11 cellular contexts compared by ENCODE assay signal in the genomic region with DNA sequence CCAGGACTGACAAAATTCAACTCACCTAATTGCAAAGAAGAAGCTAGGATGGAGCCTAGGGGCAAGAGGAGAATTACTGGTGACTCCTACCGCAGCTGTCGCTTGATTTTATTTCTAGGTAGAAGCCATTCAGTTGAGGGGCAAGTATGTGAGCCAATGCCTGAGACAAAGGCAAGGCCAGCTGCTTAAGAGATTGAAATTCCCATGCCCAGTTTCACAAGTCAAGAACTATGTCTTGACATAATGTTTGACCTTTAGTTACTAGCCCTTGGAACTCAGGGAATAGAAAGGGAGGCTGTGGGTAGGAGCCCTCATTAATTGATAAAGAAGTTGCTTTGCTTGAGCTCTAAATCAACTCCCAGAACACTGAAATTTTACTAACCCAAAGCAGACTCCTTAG.
"Had no signal": no experiment of that assay in that cellular context is flagged by ENCODE, and none has a peak within 500 bp of the region (broad histone marks: within the 10 kb centered on the region; RNA-seq: fewer than 3 reads in every experiment).

No MANE protein-coding gene starts in this region.

- H3K4me3 Mint-ChIP-seq: GM23338, H9, HFFc6 had no signal

- H3K27ac ChIP-seq: GM23248 had no signal

- ATAC-seq: GM23338, HCT116 had no signal

- H3K9me3 ChIP-seq: HAP-1 had no signal

- H3K9me3 Mint-ChIP-seq: GM23338, H9, HFFc6 had no signal

- H2AFZ ChIP-seq: GM23248, GM23338 had no signal

- H3K36me3 ChIP-seq: HAP-1 had no signal

- H3K4me2 ChIP-seq: GM23338 had no signal

- H3K9ac ChIP-seq: GM23248 had no signal

- H3K4me3 ChIP-seq: GM23248, GM23338, HAP-1 had no signal

- DNase-seq: GM23248, GOT3, H7, H9, HCEC 1CT, HFFc6 had no signal

- FAIRE-seq: H1, H54 had no signal

- H3K27ac Mint-ChIP-seq: GM23338, HFFc6 had no signal
